In genomic region chr1:18954270-18955071, GRCh38 we compare ENCODE assay signal across 1 cellular context.
TF ChIP-seq lines count a peak whose summit lies in the region.

No MANE protein-coding gene starts in this region.

TF ChIP-seq in GM23338, 12 proteins besides CTCF, POLR2A, EP300 and RAD21 (continued from another document):
- no peak for TF ChIP-seq ZNF462 (CRISPR knock-in tag; IDR thresholded peaks at IDR 0.05)
- no peak for TF ChIP-seq REST (IDR thresholded peaks at IDR 0.05; ENCODE audit: unreplicated experiment)
- no peak for TF ChIP-seq CREB1 (CRISPR knock-in tag; IDR thresholded peaks at IDR 0.05; ENCODE audit: low read depth)
- TF ChIP-seq STAT1 (IDR thresholded peaks at IDR 0.05; ENCODE audit: unreplicated experiment) = no peak
